ENCODE assay signal across 2 cellular contexts in genomic region chr20:60200305-60200918, GRCh38.
TF ChIP-seq lines count a peak whose summit lies in the region.

No MANE protein-coding gene starts in this region.

TF ChIP-seq in H1, 55 proteins besides CTCF, POLR2A, EP300 and RAD21:
- TF ChIP-seq SP4 (IDR thresholded peaks at IDR 0.05; ENCODE audit: low read length), result no peak
- no peak for TF ChIP-seq HDAC2 (IDR thresholded peaks at IDR 0.05; ENCODE audit: borderline replicate concordance in 1 of 2, low read depth in 2 of 2, low read length in 2 of 2)
- no peak for TF ChIP-seq ASH2L (IDR thresholded peaks at IDR 0.05; ENCODE audit: low read length)
- no peak for TF ChIP-seq KDM4A (IDR thresholded peaks at IDR 0.05; ENCODE audit: low read depth, low read length, severe bottlenecking)
- TF ChIP-seq BACH1 (IDR thresholded peaks at IDR 0.05; ENCODE audit: low read length), result no peak
- no peak for TF ChIP-seq JUN (IDR thresholded peaks at IDR 0.05; ENCODE audit: low read depth, low read length)

TF ChIP-seq in HepG2, 621 proteins besides CTCF, POLR2A, EP300 and RAD21:
- no peak for TF ChIP-seq RELA (CRISPR knock-in tag; IDR thresholded peaks at IDR 0.05)
- no peak for TF ChIP-seq RCOR2 (CRISPR knock-in tag; IDR thresholded peaks at IDR 0.05)
- TF ChIP-seq ZFY (CRISPR knock-in tag; IDR thresholded peaks at IDR 0.05), result no peak
- no peak for TF ChIP-seq ZHX1 (CRISPR knock-in tag; IDR thresholded peaks at IDR 0.05; ENCODE audit: low read depth)
- TF ChIP-seq ADNP (CRISPR knock-in tag; IDR thresholded peaks at IDR 0.05), result no peak
- no peak for TF ChIP-seq CENPBD1 (CRISPR knock-in tag; IDR thresholded peaks at IDR 0.05; ENCODE audit: borderline replicate concordance, low read depth)
- TF ChIP-seq ZNF407 (CRISPR knock-in tag; IDR thresholded peaks at IDR 0.05; ENCODE audit: not compliant biosample characterization), result no peak
- TF ChIP-seq AKNA (CRISPR knock-in tag; IDR thresholded peaks at IDR 0.05; ENCODE audit: borderline replicate concordance), result no peak
- no peak for TF ChIP-seq ZNF24 (IDR thresholded peaks at IDR 0.05)
- no peak for TF ChIP-seq MBD4 (IDR thresholded peaks at IDR 0.05; ENCODE audit: borderline replicate concordance, low read length)
- no peak for TF ChIP-seq MYPOP (CRISPR knock-in tag; IDR thresholded peaks at IDR 0.05)
